Comparison of ENCODE assay signal across 17 cellular contexts in genomic region chr16:56830669-56831068, GRCh38. TPM values are rescaled to one million over a fixed set of nuclear protein-coding genes. Genes with fewer than 3 reads are reported as not detected.
A peak's percentile ranks its signal among the peaks of the same experiment; 100 is the strongest.
DNase-seq lines count a peak whose midpoint lies in the region; ATAC-seq and TF ChIP-seq lines count a peak whose summit lies in the region.
"Had no signal": no experiment of that assay in that cellular context is flagged by ENCODE, and none has a peak within 500 bp of the region (broad histone marks: within the 10 kb centered on the region; RNA-seq: fewer than 3 reads in every experiment).

No MANE protein-coding gene starts in this region.

- no peaks in the 10 kb centered on the region for H3K36me3 ChIP-seq in mucosa of descending colon (ENCODE audit: low read depth)

- no peaks in the 10 kb centered on the region for H3K27me3 Mint-ChIP-seq in activated CD4-positive, alpha-beta T cell treated with anti-CD3 and anti-CD28 coated beads, Interleukin-2, amount 10 ng/mL, durations not matched to agents 24 days and 14 days
- H3K27me3 Mint-ChIP-seq in stimulated activated naive B cell treated with anti-CD40 and anti-IgM and Interleukin-4, amounts not matched to agents 10 μg/mL and 1 μg/mL and 100 μg/mL, for 72 hours: no peaks in the 10 kb centered on the region

- no peaks in the 10 kb centered on the region for H3K9me3 ChIP-seq in mucosa of descending colon

- ATAC-seq in stimulated activated naive B cell treated with anti-CD40 and anti-IgM and Interleukin-4, amounts not matched to agents 10 μg/mL and 1 μg/mL and 100 μg/mL, for 72 hours (replicated peaks): no peak
- ATAC-seq in mucosa of descending colon: no peak
- ATAC-seq: PC-3 had no signal

- intact Hi-C loops in activated CD4-positive, alpha-beta T cell treated with anti-CD3 and anti-CD28 coated beads, Interleukin-2, amount 10 ng/mL, durations not matched to agents 24 days and 14 days (cut with micrococcal nuclease): no loop called here
- intact Hi-C loops in mucosa of descending colon (cut with DNase I, micrococcal nuclease): no loop called here

- no peak overlapping the region for H3K4me3 ChIP-seq in mucosa of descending colon

- peaks cover 50% of the 10 kb centered on the region for H3K36me3 Mint-ChIP-seq in activated CD4-positive, alpha-beta T cell treated with anti-CD3 and anti-CD28 coated beads, Interleukin-2, amount 10 ng/mL, durations not matched to agents 24 days and 14 days (ENCODE audit: low read depth)
- peaks cover 38 to 68% of the 10 kb centered on the region in 2 donors for H3K36me3 Mint-ChIP-seq in stimulated activated naive B cell treated with anti-CD40 and anti-IgM and Interleukin-4, amounts not matched to agents 10 μg/mL and 1 μg/mL and 100 μg/mL, for 72 hours

- TF ChIP-seq CTCF in mucosa of descending colon (IDR thresholded peaks at IDR 0.05): no peak

- no peaks in the 10 kb centered on the region for H3K9me3 Mint-ChIP-seq in activated CD4-positive, alpha-beta T cell treated with anti-CD3 and anti-CD28 coated beads, Interleukin-2, amount 10 ng/mL, durations not matched to agents 24 days and 14 days
- H3K9me3 Mint-ChIP-seq in stimulated activated naive B cell treated with anti-CD40 and anti-IgM and Interleukin-4, amounts not matched to agents 10 μg/mL and 1 μg/mL and 100 μg/mL, for 72 hours: no peaks in the 10 kb centered on the region
- H3K9me3 Mint-ChIP-seq: H9 had no signal

- peak overlapping the region; percentile 2 for H3K27ac Mint-ChIP-seq in activated CD4-positive, alpha-beta T cell treated with anti-CD3 and anti-CD28 coated beads, Interleukin-2, amount 10 ng/mL, durations not matched to agents 24 days and 14 days
- peak overlapping the region; percentile 51 for H3K27ac Mint-ChIP-seq in stimulated activated naive B cell treated with anti-CD40 and anti-IgM and Interleukin-4, amounts not matched to agents 10 μg/mL and 1 μg/mL and 100 μg/mL, for 72 hours

- no peak for DNase-seq in activated CD4-positive, alpha-beta T cell treated with anti-CD3 and anti-CD28 coated beads, Interleukin-2, amount 10 ng/mL, durations not matched to agents 24 days and 14 days
- no peak for DNase-seq in activated CD4-positive, alpha-beta T cell treated with anti-CD3 and anti-CD28 coated beads, Interleukin-2, amount 50 U/mL, for 48 hours
- peak; percentile 39 for DNase-seq in astrocyte of the hippocampus (ENCODE audit: low read depth, low spot score)
- DNase-seq in hepatic stellate cell (ENCODE audit: low spot score): peak; percentile 60
- DNase-seq in stimulated activated naive B cell treated with anti-CD40 and anti-IgM and Interleukin-4, amounts not matched to agents 10 μg/mL and 1 μg/mL and 100 μg/mL, for 72 hours: no peak
- no peak for DNase-seq in LoVo (ENCODE audit: low spot score)
- no peak for DNase-seq in NCI-H345 treated with DMSO at 0.1 percent for 48 hours (lab: John Stamatoyannopoulos, UW; ENCODE audit: unreplicated experiment)
- no peak for DNase-seq in mucosa of descending colon
- DNase-seq: DMS 273 treated with DMSO at 0.1 percent for 48 hours, H9, MV-4-11, NCI-H1417 treated with DMSO at 0.1 percent for 48 hours, NCI-H2029, NCI-H2171 treated with DMSO at 0.1 percent for 48 hours, NCI-H774, PC-3 had no signal

- no peak overlapping the region for H3K4me3 Mint-ChIP-seq in activated CD4-positive, alpha-beta T cell treated with anti-CD3 and anti-CD28 coated beads, Interleukin-2, amount 10 ng/mL, durations not matched to agents 24 days and 14 days
- no peak overlapping the region for H3K4me3 Mint-ChIP-seq in stimulated activated naive B cell treated with anti-CD40 and anti-IgM and Interleukin-4, amounts not matched to agents 10 μg/mL and 1 μg/mL and 100 μg/mL, for 72 hours
- H3K4me3 Mint-ChIP-seq: H9 had no signal

- H3K4me1 ChIP-seq in mucosa of descending colon (ENCODE audit: low read depth): no peaks in the 10 kb centered on the region

- H3K4me1 Mint-ChIP-seq in activated CD4-positive, alpha-beta T cell treated with anti-CD3 and anti-CD28 coated beads, Interleukin-2, amount 10 ng/mL, durations not matched to agents 24 days and 14 days: peaks cover 6% of the 10 kb centered on the region
- H3K4me1 Mint-ChIP-seq in stimulated activated naive B cell treated with anti-CD40 and anti-IgM and Interleukin-4, amounts not matched to agents 10 μg/mL and 1 μg/mL and 100 μg/mL, for 72 hours: no peaks in the 10 kb centered on the region
- H3K4me1 Mint-ChIP-seq: H9 had no signal

RNA-seq across cellular contexts. Expression of gene SLC12A3, which starts 34.3 kb away (rescaled TPM):
- total RNA-seq in activated CD4-positive, alpha-beta T cell treated with anti-CD3 and anti-CD28 coated beads, Interleukin-2, amount 10 ng/mL, durations not matched to agents 24 days and 14 days: not detected in 2 replicates
- not detected for total RNA-seq in mucosa of descending colon
- total RNA-seq: H9, NCI-H460, PC-3 had no signal

Comparison
In these comparisons a context has a peak if more than half of its experiments do, and no peak if none do; other contexts are left out.
1. DNase-seq: peak in astrocyte of the hippocampus (single experiment) and hepatic stellate cell (single experiment); none in activated CD4-positive, alpha-beta T cell treated with anti-CD3 and anti-CD28 coated beads, Interleukin-2, amount 10 ng/mL, durations not matched to agents 24 days and 14 days (single experiment), activated CD4-positive, alpha-beta T cell treated with anti-CD3 and anti-CD28 coated beads, Interleukin-2, amount 50 U/mL, for 48 hours (0 of 2), stimulated activated naive B cell treated with anti-CD40 and anti-IgM and Interleukin-4, amounts not matched to agents 10 μg/mL and 1 μg/mL and 100 μg/mL, for 72 hours (single experiment), LoVo (single experiment), NCI-H345 treated with DMSO at 0.1 percent for 48 hours (single experiment) and mucosa of descending colon (0 of 3).